ENCODE assay signal across 15 cellular contexts in genomic region chr14:99578541-99579044, GRCh38. TPM values are rescaled to one million over a fixed set of nuclear protein-coding genes. Genes with fewer than 3 reads are reported as not detected.
DNase-seq lines count a peak whose midpoint lies in the region; ATAC-seq and TF ChIP-seq lines count a peak whose summit lies in the region.
"Had no signal": no experiment of that assay in that cellular context is flagged by ENCODE, and none has a peak within 500 bp of the region (broad histone marks: within the 10 kb centered on the region; RNA-seq: fewer than 3 reads in every experiment).

No MANE protein-coding gene starts in this region.

- POLR2A ChIA-PET in PC-9 (lab: Charles Lee; ENCODE audit: unreplicated experiment): no interaction called here
- POLR2A ChIA-PET in naive thymus-derived CD4-positive, alpha-beta T cell (lab: Charles Lee): no interaction called here

- TF ChIP-seq EP300 in esophagus muscularis mucosa (IDR thresholded peaks at IDR 0.05): no peak

- no peaks in the 10 kb centered on the region for H3K36me3 Mint-ChIP-seq in naive thymus-derived CD4-positive, alpha-beta T cell
- H3K36me3 Mint-ChIP-seq: memory B cell had no signal

- TF ChIP-seq CTCF in PC-9 (conservative IDR thresholded peaks at IDR 0.05): no peak
- no peak for TF ChIP-seq CTCF in esophagus muscularis mucosa (IDR thresholded peaks at IDR 0.05)

- H3K36me3 ChIP-seq in PC-9 (ENCODE audit: low read depth) (no peaks in the 10 kb centered on the region), esophagus muscularis mucosa (no peaks in the 10 kb centered on the region), mucosa of stomach (ENCODE audit: control insufficient read depth, insufficient read depth, low read length) (no peaks in the 10 kb centered on the region), thymus (ENCODE audit: control insufficient read depth, insufficient read depth) (no peaks in the 10 kb centered on the region)
- no peaks in the 10 kb centered on the region for H3K36me3 ChIP-seq in naive thymus-derived CD4-positive, alpha-beta T cell (ENCODE audit: control insufficient read depth in 2 of 3, insufficient read depth in 3 of 3, low read length in 3 of 3)

- intact Hi-C loops in PC-9 (cut with micrococcal nuclease; ENCODE audit: unreplicated experiment) (no loop called here), esophagus muscularis mucosa (cut with DNase I) (no loop called here)
- intact Hi-C loops in naive thymus-derived CD4-positive, alpha-beta T cell (cut with micrococcal nuclease): no loop called here

- H3K9ac ChIP-seq in mucosa of stomach (ENCODE audit: low read length): peak overlapping the region; percentile 78

- TF ChIP-seq POLR2A in esophagus muscularis mucosa (IDR thresholded peaks at IDR 0.05; ENCODE audit: low read depth): no peak

- no peak for DNase-seq in PC-9
- no peak for DNase-seq in esophagus muscularis mucosa (ENCODE audit: extremely low spot score)
- DNase-seq in naive thymus-derived CD4-positive, alpha-beta T cell: no peak
- DNase-seq in NCI-H748 (lab: John Stamatoyannopoulos, UW; ENCODE audit: unreplicated experiment): no peak
- no peak for DNase-seq in SW480 (ENCODE audit: low spot score)
- DNase-seq in epidermal melanocyte (ENCODE audit: insufficient read length, low spot score): no peak
- DNase-seq: activated CD4-positive, alpha-beta T cell treated with anti-CD3 and anti-CD28 coated beads, Interleukin-2, amount 50 U/mL, for 4 hours; glutamatergic neuron; GOT3; NCI-H82; stimulated activated CD4-positive, alpha-beta T cell treated with anti-CD3 and anti-CD28 coated beads, Interleukin-15, amount 100 ng/mL, for 24 hours had no signal

- H3K27me3 Mint-ChIP-seq in naive thymus-derived CD4-positive, alpha-beta T cell: no peaks in the 10 kb centered on the region

- H4K20me1 ChIP-seq in PC-9 (ENCODE audit: insufficient read depth): no peaks in the 10 kb centered on the region

- TSS peak; percentile 65 for BruUV-seq in PC-9 (replicated peaks; lab: Mats Ljungman, UMichigan)

- WGBS in esophagus muscularis mucosa: 23% methylated on average over 6 of the region's 12 CpGs
- 93% methylated on average over 12 of the region's 12 CpGs for WGBS in thymus

- H3K4me3 ChIP-seq in PC-9: peak overlapping the region; percentile 29
- H3K4me3 ChIP-seq in esophagus muscularis mucosa: no peak overlapping the region
- peak overlapping the region; percentile 25 for H3K4me3 ChIP-seq in mucosa of stomach (ENCODE audit: low read length)
- H3K4me3 ChIP-seq in thymus (ENCODE audit: low read length): no peak overlapping the region
- H3K4me3 ChIP-seq in naive thymus-derived CD4-positive, alpha-beta T cell (ENCODE audit: low read length): no peak overlapping the region

- no peaks in the 10 kb centered on the region for H3K9me3 Mint-ChIP-seq in naive thymus-derived CD4-positive, alpha-beta T cell
- H3K9me3 Mint-ChIP-seq: memory B cell; T-helper 1 cell treated with Interleukin-12 subunit alpha and Interleukin-12 subunit beta and Interleukin-4 antibody, amounts not matched to agents 30 μg/mL and 1 μg/mL, for 36 hours had no signal

- H3K27ac Mint-ChIP-seq in naive thymus-derived CD4-positive, alpha-beta T cell: peak overlapping the region in 1 of 9 donors; percentile 75
- H3K27ac Mint-ChIP-seq: memory B cell; T-helper 1 cell treated with Interleukin-12 subunit alpha and Interleukin-12 subunit beta and Interleukin-4 antibody, amounts not matched to agents 30 μg/mL and 1 μg/mL, for 36 hours had no signal

- H3K4me1 Mint-ChIP-seq in naive thymus-derived CD4-positive, alpha-beta T cell: peaks cover 0 to 16% (median 0%) of the 10 kb centered on the region in 7 donors

- H3K4me1 ChIP-seq in PC-9 (replicated peaks; ENCODE audit: insufficient read depth): peaks cover 73% of the 10 kb centered on the region
- peaks cover 77 to 87% (median 84%) of the 10 kb centered on the region in 4 donors for H3K4me1 ChIP-seq in esophagus muscularis mucosa
- H3K4me1 ChIP-seq in mucosa of stomach (ENCODE audit: control insufficient read depth, insufficient read depth, low read length): peaks cover 76% of the 10 kb centered on the region
- no peaks in the 10 kb centered on the region for H3K4me1 ChIP-seq in thymus (ENCODE audit: control insufficient read depth, insufficient read depth, low read length)
- no peaks in the 10 kb centered on the region for H3K4me1 ChIP-seq in naive thymus-derived CD4-positive, alpha-beta T cell (ENCODE audit: control insufficient read depth in 2 of 2, insufficient read depth in 2 of 2, low read length in 2 of 2)

- no peak overlapping the region for H2AFZ ChIP-seq in PC-9

- H3K9me3 ChIP-seq in PC-9 (ENCODE audit: insufficient read depth, low read depth) (no peaks in the 10 kb centered on the region), esophagus muscularis mucosa (no peaks in the 10 kb centered on the region), mucosa of stomach (ENCODE audit: control insufficient read depth, low read length) (no peaks in the 10 kb centered on the region), thymus (ENCODE audit: control insufficient read depth) (no peaks in the 10 kb centered on the region)
- no peaks in the 10 kb centered on the region for H3K9me3 ChIP-seq in naive thymus-derived CD4-positive, alpha-beta T cell (ENCODE audit: control insufficient read depth in 2 of 3, low read length in 3 of 3)

- H3K4me2 ChIP-seq in PC-9: peak overlapping the region; percentile 82

- peaks cover 33% of the 10 kb centered on the region; the same call in 1 of the 2 replicates for H3F3A ChIP-seq in PC-9 (ENCODE audit: insufficient read depth, low read depth)

- H3K79me2 ChIP-seq in PC-9 (ENCODE audit: low read depth): peaks cover 57% of the 10 kb centered on the region

- H3K27me3 ChIP-seq in PC-9 (ENCODE audit: insufficient read depth, low read depth): no peaks in the 10 kb centered on the region
- H3K27me3 ChIP-seq in esophagus muscularis mucosa: no peaks in the 10 kb centered on the region
- H3K27me3 ChIP-seq in mucosa of stomach (ENCODE audit: control insufficient read depth, insufficient read depth, low read length): no peaks in the 10 kb centered on the region
- H3K27me3 ChIP-seq in thymus (ENCODE audit: control insufficient read depth, insufficient read depth): no peaks in the 10 kb centered on the region
- H3K27me3 ChIP-seq in naive thymus-derived CD4-positive, alpha-beta T cell (ENCODE audit: control insufficient read depth in 2 of 2, insufficient read depth in 2 of 2, low read length in 2 of 2): no peaks in the 10 kb centered on the region

- no peak for ATAC-seq in naive thymus-derived CD4-positive, alpha-beta T cell

- H3K27ac ChIP-seq in PC-9: peak overlapping the region; percentile 95
- H3K27ac ChIP-seq in esophagus muscularis mucosa (replicated peaks in 1 of 4): peak overlapping the region; percentile 88 to 90 (median 90)
- peak overlapping the region; percentile 33 for H3K27ac ChIP-seq in thymus (ENCODE audit: low read depth)
- no peak overlapping the region for H3K27ac ChIP-seq in naive thymus-derived CD4-positive, alpha-beta T cell (ENCODE audit: low read depth, low read length)

- H3K9me2 ChIP-seq in PC-9 (ENCODE audit: insufficient read depth): no peaks in the 10 kb centered on the region

- CTCF ChIA-PET in PC-9 (lab: Charles Lee): no interaction called here
- CTCF ChIA-PET in naive thymus-derived CD4-positive, alpha-beta T cell (lab: Charles Lee): no interaction called here

- no peak overlapping the region for H3K4me3 Mint-ChIP-seq in naive thymus-derived CD4-positive, alpha-beta T cell
- H3K4me3 Mint-ChIP-seq: memory B cell; T-helper 1 cell treated with Interleukin-12 subunit alpha and Interleukin-12 subunit beta and Interleukin-4 antibody, amounts not matched to agents 30 μg/mL and 1 μg/mL, for 36 hours had no signal

RNA-seq across cellular contexts. Expression of gene CCDC85C, which starts 25.4 kb away (rescaled TPM):
- total RNA-seq in PC-9 (2021) (21.2 and 24.8 TPM in 2 replicates), esophagus muscularis mucosa (10 to 100 TPM; 17.9 to 48.7 (median 30.8) TPM)
- 7.9 TPM for polyA plus RNA-seq in thymus
- total RNA-seq in naive thymus-derived CD4-positive, alpha-beta T cell: 1 to 10 TPM; 7.6 to 9.9 (median 9.0) TPM
- polyA plus RNA-seq in naive thymus-derived CD4-positive, alpha-beta T cell: 1 to 10 TPM in 1 of 2 donors, under 1 TPM in 1; 0.76 to 1.5 TPM

Comparison
In these comparisons a context has a peak if more than half of its experiments do, and no peak if none do; other contexts are left out.
1. H3K4me3 ChIP-seq: peak in PC-9 (single experiment) and mucosa of stomach (single experiment); none in esophagus muscularis mucosa (0 of 4), thymus (single experiment) and naive thymus-derived CD4-positive, alpha-beta T cell (single experiment).